In the genomic region with DNA sequence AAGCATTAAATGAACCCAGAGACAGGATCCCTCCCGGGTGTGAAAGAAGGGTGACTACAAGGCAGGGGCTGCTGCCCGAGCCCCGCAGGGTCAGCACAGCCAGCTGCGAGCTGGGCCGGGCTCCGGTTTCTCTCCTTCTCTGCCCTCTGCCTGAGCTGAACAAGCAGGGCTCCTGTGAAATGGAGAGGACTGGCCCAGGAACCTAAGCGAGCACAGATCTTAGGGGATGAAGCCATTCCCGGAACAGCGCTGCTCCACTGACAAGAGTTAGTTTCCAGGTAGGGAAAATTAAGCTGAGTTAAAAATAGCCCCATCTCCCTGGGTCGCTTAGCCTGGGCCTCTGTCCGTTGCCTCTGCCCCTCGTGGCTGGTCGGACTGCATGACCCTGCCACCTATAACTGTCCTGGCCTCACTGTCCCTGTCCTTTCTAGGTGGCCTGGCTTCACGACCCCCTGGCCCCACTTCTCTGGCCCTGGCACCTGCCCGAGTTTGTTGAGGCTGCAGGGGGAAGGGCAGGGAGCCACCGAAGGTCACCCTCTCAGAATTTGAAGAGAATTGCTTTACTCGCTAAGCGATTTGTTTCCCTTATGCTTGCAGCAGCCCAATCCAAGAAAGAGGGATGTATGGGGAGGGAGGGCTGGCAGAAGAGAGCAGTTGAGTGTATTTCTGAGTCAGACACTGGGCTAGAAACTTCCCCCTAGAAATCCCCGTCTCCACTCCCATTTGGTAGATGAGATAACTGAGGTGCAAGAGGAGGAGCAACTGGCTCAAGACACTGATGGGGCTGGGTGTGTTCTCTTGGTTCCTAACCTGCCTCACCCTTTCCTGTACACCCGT, we compare ENCODE assay signal across 11 cellular contexts. TPM values are rescaled to one million over a fixed set of nuclear protein-coding genes. Genes with fewer than 3 reads are reported as not detected.
A peak's percentile ranks its signal among the peaks of the same experiment; 100 is the strongest.
DNase-seq lines count a peak whose midpoint lies in the region; ATAC-seq and TF ChIP-seq lines count a peak whose summit lies in the region.
"Had no signal": no experiment of that assay in that cellular context is flagged by ENCODE, and none has a peak within 500 bp of the region (broad histone marks: within the 10 kb centered on the region; RNA-seq: fewer than 3 reads in every experiment).

No MANE protein-coding gene starts in this region.

- H3K4me1 ChIP-seq in cardiac muscle cell (ENCODE audit: low read depth) (peaks cover 52% of the 10 kb centered on the region), SJCRH30 (peaks cover 55% of the 10 kb centered on the region)

- no peak for TF ChIP-seq CTCF in cardiac muscle cell (IDR thresholded peaks at IDR 0.05; ENCODE audit: low read depth, low read length)

- no peaks in the 10 kb centered on the region for H3K9me3 ChIP-seq in cardiac muscle cell (ENCODE audit: low read depth)
- H3K9me3 ChIP-seq in SJCRH30 (replicated peaks), result no peaks in the 10 kb centered on the region

- H3K4me3 ChIP-seq in cardiac muscle cell, result no peak overlapping the region
- peak overlapping the region; percentile 52 for H3K4me3 ChIP-seq in SJCRH30

- H3K36me3 ChIP-seq in cardiac muscle cell, result no peaks in the 10 kb centered on the region
- no peaks in the 10 kb centered on the region for H3K36me3 ChIP-seq in SJCRH30

- H3K27me3 ChIP-seq in cardiac muscle cell (no peaks in the 10 kb centered on the region), SJCRH30 (no peaks in the 10 kb centered on the region)

- DNase-seq in cardiac muscle cell (ENCODE audit: low read depth in 1 of 2, low spot score in 1 of 2) (peak; percentile 47 to 55), Right ventricle myocardium superior (no peak), SJCRH30 (peak; percentile 65), left kidney (ENCODE audit: low read depth, low spot score) (peak; percentile 77), occipital lobe (lab: John Stamatoyannopoulos, UW) (no peak)
- DNase-seq in activated effector memory CD4-positive, alpha-beta T cell treated with Interleukin-2 at 50 U/mL for 16 hours, result no peak
- DNase-seq: activated naive CD4-positive, alpha-beta T cell treated with anti-CD3 and anti-CD28 coated beads, Interleukin-2, amount 10 ng/mL, durations not matched to agents 7 days and 5 days had no signal

- intact Hi-C loops in Right ventricle myocardium superior (cut with DNase I), result no loop called here

- no peak for ATAC-seq in Right ventricle myocardium superior (ENCODE audit: poor library complexity)
- ATAC-seq in HG03439 (IDR thresholded peaks at IDR 0.05; ENCODE audit: unreplicated experiment), result no peak
- ATAC-seq in HG03196 (IDR thresholded peaks at IDR 0.05; ENCODE audit: unreplicated experiment), result no peak
- ATAC-seq: natural killer cell treated with Interleukin-12 subunit alpha and Interleukin-12 subunit beta and Interleukin-15 and Interleukin-18, amount 100 ng/mL, for 72 hours had no signal

- peak overlapping the region; percentile 87 for H3K27ac ChIP-seq in cardiac muscle cell
- peak overlapping the region; percentile 83 for H3K27ac ChIP-seq in SJCRH30

RNA-seq across cellular contexts. Expression of gene EDN2, which starts 2.6 kb away (rescaled TPM):
- 0.92 and 0.98 TPM in 2 replicates for total RNA-seq in cardiac muscle cell
- 1.8 TPM in 2 replicates for polyA plus RNA-seq in cardiac muscle cell
- total RNA-seq in Right ventricle myocardium superior, result 0.27 TPM
- 0.18 and 0.32 TPM in 2 replicates for total RNA-seq in SJCRH30 (2014; rRNA removed; shearing (Covaris generic))
- not detected for total RNA-seq in occipital lobe
- total RNA-seq: natural killer cell treated with Interleukin-12 subunit alpha and Interleukin-12 subunit beta and Interleukin-15 and Interleukin-18, amount 100 ng/mL, for 72 hours; T-helper 1 cell treated with Interleukin-12 subunit alpha and Interleukin-12 subunit beta and Interleukin-4 antibody, amounts not matched to agents 30 ng/mL and 1 ng/mL, for 36 hours had no signal

Comparison
In these comparisons a context has a peak if more than half of its experiments do, and no peak if none do; other contexts are left out.
1. DNase-seq: peak in cardiac muscle cell (2 of 2), SJCRH30 (2 of 2) and left kidney (single experiment); none in Right ventricle myocardium superior (single experiment), activated effector memory CD4-positive, alpha-beta T cell treated with Interleukin-2 at 50 U/mL for 16 hours (single experiment) and occipital lobe (single experiment).